ENCODE assay signal across 7 cellular contexts in the genomic region with DNA sequence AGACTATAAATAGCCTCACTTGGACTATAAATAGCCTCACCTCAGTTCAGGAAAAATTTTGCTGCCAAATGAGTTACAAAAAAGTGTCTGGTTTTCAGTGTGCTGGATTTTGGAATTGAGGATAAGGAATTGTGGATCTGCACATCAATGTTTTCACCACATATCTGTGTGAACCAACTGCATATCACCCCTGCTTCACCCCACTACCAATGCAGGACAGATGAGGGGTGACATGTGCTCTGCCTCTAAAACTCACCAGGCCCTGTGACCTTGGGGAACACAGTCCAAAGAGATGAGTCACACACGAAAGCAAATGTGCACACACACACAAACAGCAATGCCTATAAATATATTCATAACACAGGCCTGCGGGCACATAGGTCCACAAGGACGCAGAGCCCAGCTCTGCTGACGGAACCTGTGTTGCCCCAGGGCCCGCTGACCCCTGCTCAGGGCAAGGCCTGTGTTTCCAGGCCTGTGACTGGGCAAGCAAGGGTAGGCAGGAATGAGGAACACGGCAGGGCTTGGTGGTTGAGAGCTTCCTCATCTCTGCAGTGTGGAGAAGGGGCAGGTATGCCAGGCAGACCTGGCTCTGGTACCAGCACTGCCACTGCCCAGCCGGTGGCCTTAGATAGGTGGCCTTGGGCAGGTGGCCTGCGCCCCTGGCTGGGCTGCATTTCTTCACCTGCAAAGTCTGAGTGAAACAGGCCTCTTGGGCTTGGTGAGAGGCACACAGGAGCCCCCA.
DNase-seq lines count a peak whose midpoint lies in the region; ATAC-seq and TF ChIP-seq lines count a peak whose summit lies in the region.

No MANE protein-coding gene starts in this region.

- H3K27me3 ChIP-seq in HCT116 (ENCODE audit: insufficient read depth, low read length) (no peaks in the 10 kb centered on the region), SJCRH30 (no peaks in the 10 kb centered on the region)
- no peaks in the 10 kb centered on the region for H3K27me3 ChIP-seq in effector memory CD4-positive, alpha-beta T cell (replicated peaks; ENCODE audit: control insufficient read depth, insufficient read depth, low read length, poor library complexity, severe bottlenecking)

- no peaks in the 10 kb centered on the region for H3K9me3 Mint-ChIP-seq in stimulated activated effector memory CD8-positive, alpha-beta T cell treated with anti-CD3 and anti-CD28 coated beads, Interleukin-12 subunit alpha, Interleukin-12 subunit beta, amount 100 ng/mL, for 72 hours

- H3K4me3 ChIP-seq in HCT116 (replicated peaks in 1 of 2; ENCODE audit: low read depth in 1 of 2, low read length in 2 of 2), result peak overlapping the region in 1 of 2 experiments; percentile 32; a peak in 2 of 4 replicates
- no peak overlapping the region for H3K4me3 ChIP-seq in SJCRH30
- H3K4me3 ChIP-seq in fibroblast of the aortic adventitia (ENCODE audit: low read depth, low read length), result no peak overlapping the region
- no peak overlapping the region for H3K4me3 ChIP-seq in effector memory CD4-positive, alpha-beta T cell (ENCODE audit: insufficient read depth, low read depth, low read length, poor library complexity, severe bottlenecking)

- ATAC-seq in HCT116 (peak; percentile 73), HG03196 (IDR thresholded peaks at IDR 0.05; ENCODE audit: unreplicated experiment) (no peak)
- peak; percentile 42 for ATAC-seq in stimulated activated effector memory CD8-positive, alpha-beta T cell treated with anti-CD3 and anti-CD28 coated beads, Interleukin-12 subunit alpha, Interleukin-12 subunit beta, amount 100 ng/mL, for 72 hours

- TF ChIP-seq POLR2A in HCT116 (IDR thresholded peaks at IDR 0.05; ENCODE audit: borderline replicate concordance, extremely low read depth, insufficient read depth, insufficient read length), result no peak

- H3K4me2 ChIP-seq in HCT116 (ENCODE audit: low read length), result peak overlapping the region; percentile 84

- POLR2A ChIA-PET in HCT116 (lab: Charles Lee), result no interaction called here

- no peaks in the 10 kb centered on the region for H3K9me2 ChIP-seq in HCT116 (ENCODE audit: insufficient read depth)

- RAD21 ChIA-PET in HCT116 (lab: Charles Lee; ENCODE audit: low non-redundant PET in 1 of 2, low total read pairs in 2 of 2, uncharacterized antibody in 2 of 2, unreplicated experiment in 2 of 2), result no interaction called here

- peak; percentile 18 for DNase-seq in HCT116 (ENCODE audit: low read depth, low spot score)
- DNase-seq in SJCRH30, result peak; percentile 39 to 44
- peak; percentile 63 for DNase-seq in fibroblast of the aortic adventitia (ENCODE audit: low read depth)
- no peak for DNase-seq in stimulated activated effector memory CD8-positive, alpha-beta T cell treated with anti-CD3 and anti-CD28 coated beads, Interleukin-12 subunit alpha, Interleukin-12 subunit beta, amount 100 ng/mL, for 72 hours (ENCODE audit: low spot score in 2 of 2)
- DNase-seq in effector memory CD4-positive, alpha-beta T cell, result no peak
- DNase-seq in OCI-M2 (lab: John Stamatoyannopoulos, UW; ENCODE audit: unreplicated experiment), result no peak

- CTCF ChIA-PET in HCT116 (lab: Charles Lee), result no interaction called here

- H2AFZ ChIP-seq in HCT116 (ENCODE audit: low read depth, low read length, poor library complexity, severe bottlenecking), result no peak overlapping the region

- no peak overlapping the region for H3K4me3 Mint-ChIP-seq in stimulated activated effector memory CD8-positive, alpha-beta T cell treated with anti-CD3 and anti-CD28 coated beads, Interleukin-12 subunit alpha, Interleukin-12 subunit beta, amount 100 ng/mL, for 72 hours

- peak overlapping the region; percentile 42 for H3K9ac ChIP-seq in HCT116 (ENCODE audit: low read length)

- TF ChIP-seq CTCF in HCT116 (IDR thresholded peaks at IDR 0.05 in 2 of 3, conservative IDR thresholded peaks at IDR 0.05 in 1 of 3; ENCODE audit: borderline replicate concordance in 1 of 3, insufficient read depth in 1 of 3, low read depth in 2 of 3, low read length in 2 of 3) (no peak), fibroblast of the aortic adventitia (IDR thresholded peaks at IDR 0.05; ENCODE audit: insufficient read depth, low read length) (no peak)

- H3K4me1 Mint-ChIP-seq in stimulated activated effector memory CD8-positive, alpha-beta T cell treated with anti-CD3 and anti-CD28 coated beads, Interleukin-12 subunit alpha, Interleukin-12 subunit beta, amount 100 ng/mL, for 72 hours, result peaks cover 24% of the 10 kb centered on the region

- H3K27ac ChIP-seq in HCT116 (ENCODE audit: low read depth, low read length) (peak overlapping the region; percentile 66), SJCRH30 (no peak overlapping the region)
- no peak overlapping the region for H3K27ac ChIP-seq in effector memory CD4-positive, alpha-beta T cell (ENCODE audit: insufficient read depth, low read length, poor library complexity, severe bottlenecking)

- no peak for TF ChIP-seq RAD21 in HCT116 (IDR thresholded peaks at IDR 0.05; ENCODE audit: low read depth)

- no peaks in the 10 kb centered on the region for H4K20me1 ChIP-seq in HCT116 (ENCODE audit: insufficient read depth)

- H3K4me1 ChIP-seq in HCT116 (ENCODE audit: control insufficient read depth in 1 of 2, insufficient read depth in 2 of 2, low read length in 2 of 2) (peaks cover 21 to 29% of the 10 kb centered on the region in 2 experiments), SJCRH30 (peaks cover 48% of the 10 kb centered on the region)
- peaks cover 6% of the 10 kb centered on the region for H3K4me1 ChIP-seq in effector memory CD4-positive, alpha-beta T cell (ENCODE audit: control insufficient read depth, insufficient read depth, low read length, poor library complexity, severe bottlenecking)

- no peak overlapping the region for H3K27ac Mint-ChIP-seq in stimulated activated effector memory CD8-positive, alpha-beta T cell treated with anti-CD3 and anti-CD28 coated beads, Interleukin-12 subunit alpha, Interleukin-12 subunit beta, amount 100 ng/mL, for 72 hours

- no peaks in the 10 kb centered on the region for H3K36me3 Mint-ChIP-seq in stimulated activated effector memory CD8-positive, alpha-beta T cell treated with anti-CD3 and anti-CD28 coated beads, Interleukin-12 subunit alpha, Interleukin-12 subunit beta, amount 100 ng/mL, for 72 hours

- intact Hi-C loops in HCT116 (cut with micrococcal nuclease), result no loop called here

- H3K79me2 ChIP-seq in HCT116 (ENCODE audit: insufficient read depth, low read length), result no peaks in the 10 kb centered on the region

- BruUV-seq in HCT116 (replicated peaks; lab: Mats Ljungman, UMichigan), result no TSS peak

- H3K9me3 ChIP-seq in HCT116 (ENCODE audit: control insufficient read depth in 1 of 2, insufficient read depth in 1 of 2, low read depth in 1 of 2, low read length in 2 of 2) (no peaks in the 10 kb centered on the region), SJCRH30 (replicated peaks) (no peaks in the 10 kb centered on the region)
- H3K9me3 ChIP-seq in effector memory CD4-positive, alpha-beta T cell (ENCODE audit: control insufficient read depth, low read length), result no peaks in the 10 kb centered on the region

- H3K36me3 ChIP-seq in HCT116 (ENCODE audit: control insufficient read depth in 1 of 2, insufficient read depth in 2 of 2, low read length in 2 of 2) (no peaks in the 10 kb centered on the region), SJCRH30 (no peaks in the 10 kb centered on the region)
- H3K36me3 ChIP-seq in effector memory CD4-positive, alpha-beta T cell (ENCODE audit: control insufficient read depth, insufficient read depth, low read length), result no peaks in the 10 kb centered on the region

TF ChIP-seq in HCT116, 20 proteins besides CTCF, POLR2A, EP300 and RAD21:
- TF ChIP-seq SRF (IDR thresholded peaks at IDR 0.05; ENCODE audit: low read depth) (no peak), TCF7L2 (IDR thresholded peaks at IDR 0.05; ENCODE audit: borderline replicate concordance, extremely low read depth, insufficient read depth, insufficient read length) (peak; percentile 40), FOSL1 (IDR thresholded peaks at IDR 0.05; ENCODE audit: low read depth) (peak; percentile 69; the same call in 1 of the 2 replicates), SP1 (IDR thresholded peaks at IDR 0.05; ENCODE audit: low read depth) (peak; percentile 52; the same call in 1 of the 2 replicates)
- TF ChIP-seq, protein P1, sequence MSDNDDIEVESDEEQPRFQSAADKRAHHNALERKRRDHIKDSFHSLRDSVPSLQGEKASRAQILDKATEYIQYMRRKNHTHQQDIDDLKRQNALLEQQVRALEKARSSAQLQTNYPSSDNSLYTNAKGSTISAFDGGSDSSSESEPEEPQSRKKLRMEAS (IDR thresholded peaks at IDR 0.05), result peak; percentile 56

Comparison
In these comparisons a context has a peak if more than half of its experiments do, and no peak if none do; other contexts are left out.
1. DNase-seq: peak in HCT116 (single experiment), SJCRH30 (2 of 2) and fibroblast of the aortic adventitia (single experiment); none in stimulated activated effector memory CD8-positive, alpha-beta T cell treated with anti-CD3 and anti-CD28 coated beads, Interleukin-12 subunit alpha, Interleukin-12 subunit beta, amount 100 ng/mL, for 72 hours (0 of 2), effector memory CD4-positive, alpha-beta T cell (0 of 3) and OCI-M2 (single experiment).